ENCODE assay signal across 8 cellular contexts in genomic region chr19:43950834-43951626, GRCh38. TPM values are rescaled to one million over a fixed set of nuclear protein-coding genes. Genes with fewer than 3 reads are reported as not detected.
DNase-seq lines count a peak whose midpoint lies in the region; ATAC-seq and TF ChIP-seq lines count a peak whose summit lies in the region.

Gene ZNF221, plus strand, starts transcription at chr19:43951228. Its CDS starts 11,499 bp downstream, at chr19:43962727.

- WGBS in iPS DF 6.9 (ENCODE audit: insufficient coverage, insufficient read length), result no CpG with 5 or more reads among the region's 40 CpGs

- in situ Hi-C loops in GM13976 (cut with MboI; ENCODE audit: low sequenced_read_pairs, unreplicated experiment), result no loop called here

- intact Hi-C loops in sciatic nerve (cut with DNase I), result no loop called here

- TF ChIP-seq CTCF in GM13976 (IDR thresholded peaks at IDR 0.05; ENCODE audit: borderline replicate concordance, control extremely low read depth, extremely low read depth, insufficient read depth, missing control alignments), result peak; percentile 55

- H3K4me3 ChIP-seq in iPS DF 6.9 (ENCODE audit: low read length), result peak within 1 kb of the TSS; percentile 98

- no peaks in the 10 kb centered on the region for H3K27me3 ChIP-seq in iPS DF 6.9 (ENCODE audit: control insufficient read depth, insufficient read depth, low read length)

- H3K36me3 ChIP-seq in iPS DF 6.9 (ENCODE audit: control insufficient read depth, insufficient read depth, low read length), result no peaks in the 10 kb centered on the region

- peak; percentile 98 for ATAC-seq in HG02852 (IDR thresholded peaks at IDR 0.05; ENCODE audit: unreplicated experiment)
- peak; percentile 100 for ATAC-seq in sciatic nerve

- H3K4me1 ChIP-seq in iPS DF 6.9 (ENCODE audit: control insufficient read depth, insufficient read depth, low read length), result no peaks in the 10 kb centered on the region

- no peaks in the 10 kb centered on the region for H3K9me3 ChIP-seq in iPS DF 6.9 (ENCODE audit: control insufficient read depth, insufficient read depth, low read length)

- DNase-seq in GM13976 (ENCODE audit: low spot score) (peak; percentile 90), NCI-H187 treated with DMSO at 0.1 percent for 48 hours (lab: John Stamatoyannopoulos, UW) (peak; percentile 76), T1000 (lab: John Stamatoyannopoulos, UW) (peak; percentile 88), brain pericyte (ENCODE audit: low read depth, low spot score) (peak; percentile 90), iPS DF 6.9 (ENCODE audit: low read depth, low spot score) (peak; percentile 96), sciatic nerve (ENCODE audit: low spot score) (peak; percentile 92), NAMALWA (ENCODE audit: low spot score) (no peak)

- no peak within 1 kb of the TSS for H3K27ac ChIP-seq in iPS DF 6.9 (ENCODE audit: low read length)

RNA-seq across cellular contexts. Expression of gene ZNF221, which starts in this region (rescaled TPM):
- total RNA-seq in sciatic nerve, result 12.2 TPM
